In the genomic region with DNA sequence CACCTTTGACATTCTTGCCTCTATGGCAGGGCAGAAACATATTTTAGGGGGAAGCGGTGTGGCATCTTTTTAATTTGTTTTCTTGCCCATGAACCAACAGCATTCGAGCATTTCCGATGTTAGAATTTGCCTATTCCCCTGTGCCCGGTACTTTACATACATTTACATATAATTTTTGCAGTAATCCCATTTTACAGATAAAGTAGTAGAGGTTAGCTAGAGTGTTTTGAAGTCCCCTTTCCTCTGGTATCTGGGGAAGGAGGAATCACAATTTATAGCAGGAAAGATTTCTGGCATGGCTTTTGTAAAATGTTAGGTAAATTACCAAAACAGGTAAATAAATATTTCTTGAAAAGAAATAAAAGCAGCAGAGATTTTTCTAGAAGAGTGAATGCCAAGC, we compare ENCODE assay signal across 8 cellular contexts. TPM values are rescaled to one million over a fixed set of nuclear protein-coding genes. Genes with fewer than 3 reads are reported as not detected.
A peak's percentile ranks its signal among the peaks of the same experiment; 100 is the strongest.
DNase-seq lines count a peak whose midpoint lies in the region; ATAC-seq and TF ChIP-seq lines count a peak whose summit lies in the region.

No MANE protein-coding gene starts in this region.

- H3K9ac ChIP-seq in BLaER1 treated with 17β-estradiol and CSF1 and Interleukin-3, amounts not matched to agents 10 nM and 100 nM, result peak overlapping the region; percentile 89 to 97 (median 94); a peak in 21 of 22 replicates
- H3K9ac ChIP-seq in colonic mucosa (ENCODE audit: low read depth in 2 of 2, low read length in 2 of 2), result peak overlapping the region in 1 of 2 donors; percentile 96
- H3K9ac ChIP-seq in neural progenitor cell, result no peak overlapping the region

- peak overlapping the region; percentile 78 to 93 (median 89) for H3K4me2 ChIP-seq in BLaER1 treated with 17β-estradiol and CSF1 and Interleukin-3, amounts not matched to agents 10 nM and 100 nM
- H3K4me2 ChIP-seq in neural progenitor cell, result peak overlapping the region; percentile 79

- no peaks in the 10 kb centered on the region for H4K20me1 ChIP-seq in BLaER1 treated with 17β-estradiol and CSF1 and Interleukin-3, amounts not matched to agents 10 nM and 100 nM
- no peaks in the 10 kb centered on the region for H4K20me1 ChIP-seq in neural progenitor cell (ENCODE audit: low read depth)

- ATAC-seq in GM21528 (IDR thresholded peaks at IDR 0.05; ENCODE audit: low FRiP score, unreplicated experiment) (no peak), HG03159 (IDR thresholded peaks at IDR 0.05; ENCODE audit: unreplicated experiment) (no peak)

- H3F3A ChIP-seq in neural progenitor cell (ENCODE audit: low read depth), result peaks cover 23% of the 10 kb centered on the region

- peak overlapping the region; percentile 89 to 97 (median 93); a peak in 16 of 22 replicates for H3K27ac ChIP-seq in BLaER1 treated with 17β-estradiol and CSF1 and Interleukin-3, amounts not matched to agents 10 nM and 100 nM
- H3K27ac ChIP-seq in colonic mucosa (peak overlapping the region; percentile 92), neural progenitor cell (no peak overlapping the region), SJCRH30 (no peak overlapping the region)

- no peaks in the 10 kb centered on the region for H3K36me3 Mint-ChIP-seq in neural progenitor cell

- peak overlapping the region; percentile 92 for H3K4me3 Mint-ChIP-seq in neural progenitor cell

- H3K4me1 ChIP-seq in BLaER1 treated with 17β-estradiol and CSF1 and Interleukin-3, amounts not matched to agents 10 nM and 100 nM, result peaks cover 20 to 33% (median 31%) of the 10 kb centered on the region in 10 experiments
- no peaks in the 10 kb centered on the region for H3K4me1 ChIP-seq in colonic mucosa
- peaks cover 7% of the 10 kb centered on the region for H3K4me1 ChIP-seq in neural progenitor cell
- no peaks in the 10 kb centered on the region for H3K4me1 ChIP-seq in SJCRH30

- H2AFZ ChIP-seq in neural progenitor cell (replicated peaks), result no peak overlapping the region

- no peaks in the 10 kb centered on the region for H3K27me3 ChIP-seq in BLaER1 treated with 17β-estradiol and CSF1 and Interleukin-3, amounts not matched to agents 10 nM and 100 nM
- H3K27me3 ChIP-seq in colonic mucosa (no peaks in the 10 kb centered on the region), neural progenitor cell (no peaks in the 10 kb centered on the region), SJCRH30 (no peaks in the 10 kb centered on the region)

- intact Hi-C loops in colonic mucosa (cut with DNase I), result no loop called here

- no peaks in the 10 kb centered on the region for H3K9me3 Mint-ChIP-seq in neural progenitor cell

- DNase-seq in LNCaP clone FGC (ENCODE audit: low read depth) (no peak), colonic mucosa (no peak), neural progenitor cell (ENCODE audit: low spot score) (no peak), NCI-H187 treated with DMSO at 0.1 percent for 48 hours (lab: John Stamatoyannopoulos, UW) (no peak), SJCRH30 (no peak)

- TF ChIP-seq CTCF in LNCaP clone FGC (IDR thresholded peaks at IDR 0.05; ENCODE audit: control insufficient read depth, extremely low read depth, insufficient read depth) (no peak), colonic mucosa (IDR thresholded peaks at IDR 0.05) (no peak), neural progenitor cell (IDR thresholded peaks at IDR 0.05) (no peak)

- peaks cover 24% of the 10 kb centered on the region for H3K4me1 Mint-ChIP-seq in neural progenitor cell

- H3K79me2 ChIP-seq in neural progenitor cell (ENCODE audit: low read depth), result peaks cover 24% of the 10 kb centered on the region

- no peak overlapping the region for H3K27ac Mint-ChIP-seq in neural progenitor cell

- H3K4me3 ChIP-seq in BLaER1 treated with 17β-estradiol and CSF1 and Interleukin-3, amounts not matched to agents 10 nM and 100 nM, result peak overlapping the region in 8 of 10 experiments; percentile 69 to 93 (median 82); a peak in 12 of 20 replicates
- H3K4me3 ChIP-seq in LNCaP clone FGC (ENCODE audit: low read depth, low read length) (peak overlapping the region; percentile 80), colonic mucosa (no peak overlapping the region), neural progenitor cell (peak overlapping the region; percentile 80), SJCRH30 (no peak overlapping the region; the same call in 1 of the 2 replicates)

- H3K27me3 Mint-ChIP-seq in neural progenitor cell (ENCODE audit: insufficient read depth, low read depth), result no peaks in the 10 kb centered on the region

- no peaks in the 10 kb centered on the region for H3K9me3 ChIP-seq in BLaER1 treated with 17β-estradiol and CSF1 and Interleukin-3, amounts not matched to agents 10 nM and 100 nM (replicated peaks in 1 of 11)
- no peaks in the 10 kb centered on the region for H3K9me3 ChIP-seq in colonic mucosa
- H3K9me3 ChIP-seq in neural progenitor cell (ENCODE audit: low read depth), result no peaks in the 10 kb centered on the region
- no peaks in the 10 kb centered on the region for H3K9me3 ChIP-seq in SJCRH30 (replicated peaks)

- peaks cover 0 to 23% (median 7%) of the 10 kb centered on the region in 11 experiments; a peak in 17 of 22 replicates for H3K36me3 ChIP-seq in BLaER1 treated with 17β-estradiol and CSF1 and Interleukin-3, amounts not matched to agents 10 nM and 100 nM
- H3K36me3 ChIP-seq in colonic mucosa (no peaks in the 10 kb centered on the region), neural progenitor cell (no peaks in the 10 kb centered on the region), SJCRH30 (no peaks in the 10 kb centered on the region)

RNA-seq across cellular contexts. Expression of a gene that starts 1.6 kb away (rescaled TPM):
- total RNA-seq in colonic mucosa (10 to 100 TPM; 10.7 to 12.4 TPM), neural progenitor cell (ENCODE audit: low replicate concordance) (11.4 and 13.3 TPM in 2 replicates)
- total RNA-seq in SJCRH30 (2014; rRNA removed; shearing (Covaris generic)), result 3.6 and 5.2 TPM in 2 replicates

RNA-seq across cellular contexts. Expression of a gene that starts 8.5 kb away (rescaled TPM):
- total RNA-seq in colonic mucosa, result 10 to 100 TPM; 63.6 to 66.0 TPM
- 6.2 and 6.5 TPM in 2 replicates for total RNA-seq in neural progenitor cell (ENCODE audit: low replicate concordance)
- total RNA-seq in SJCRH30 (2014; rRNA removed; shearing (Covaris generic)), result not detected in 2 replicates

Comparison
In these comparisons a context has a peak if more than half of its experiments do, and no peak if none do; other contexts are left out.
1. H3K27ac ChIP-seq: peak in BLaER1 treated with 17β-estradiol and CSF1 and Interleukin-3, amounts not matched to agents 10 nM and 100 nM (11 of 11) and colonic mucosa (single experiment); none in neural progenitor cell (single experiment) and SJCRH30 (single experiment).
2. H3K4me3 ChIP-seq: peak in BLaER1 treated with 17β-estradiol and CSF1 and Interleukin-3, amounts not matched to agents 10 nM and 100 nM (8 of 10), LNCaP clone FGC (single experiment) and neural progenitor cell (single experiment); none in colonic mucosa (single experiment) and SJCRH30 (single experiment).